ENCODE assay signal across 29 cellular contexts in the genomic region with DNA sequence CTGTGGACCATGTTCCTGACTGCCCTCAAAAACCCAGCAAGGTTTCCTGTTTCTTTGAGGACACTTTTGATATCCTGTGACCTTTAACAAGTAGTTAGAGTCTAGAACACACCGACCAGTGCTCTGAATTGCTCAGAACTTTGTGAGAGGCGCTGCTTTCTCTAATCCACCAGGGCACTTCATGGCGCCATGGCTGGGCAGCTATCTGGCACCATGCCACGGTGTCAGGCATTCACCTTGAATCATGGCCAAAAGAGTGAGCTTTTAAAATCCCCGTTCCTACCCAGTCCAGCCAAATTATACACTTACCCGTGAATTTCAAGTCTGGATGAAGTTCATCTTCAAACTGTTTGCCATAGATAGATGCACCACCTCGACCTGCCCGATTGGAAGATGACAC. TPM values are rescaled to one million over a fixed set of nuclear protein-coding genes. Genes with fewer than 3 reads are reported as not detected.
A peak's percentile ranks its signal among the peaks of the same experiment; 100 is the strongest.
DNase-seq lines count a peak whose midpoint lies in the region; ATAC-seq and TF ChIP-seq lines count a peak whose summit lies in the region.
"Had no signal": no experiment of that assay in that cellular context is flagged by ENCODE, and none has a peak within 500 bp of the region (broad histone marks: within the 10 kb centered on the region; RNA-seq: fewer than 3 reads in every experiment).

No MANE protein-coding gene starts in this region.

- DNase-seq in Right ventricle myocardium superior (no peak), cardiac septum (ENCODE audit: low spot score) (no peak), SK-N-MC (ENCODE audit: low read depth, low spot score) (no peak), left ventricle myocardium inferior (peak; percentile 46), UCSD-AML1 (lab: John Stamatoyannopoulos, UW; ENCODE audit: unreplicated experiment) (no peak), NCI-H526 treated with DMSO at 0.1 percent for 48 hours (lab: John Stamatoyannopoulos, UW) (no peak)
- no peak for DNase-seq in CD4-positive, alpha-beta T cell
- DNase-seq: activated CD4-positive, alpha-beta memory T cell treated with anti-CD3 and anti-CD28 coated beads, Interleukin-2, amount 10 ng/mL, durations not matched to agents 7 days and 5 days; AML-193; anterior cingulate cortex; caudate nucleus; cortex of kidney; DMS53; esophagus squamous epithelium; GDM1; hippocampal formation; left lung; naive B cell; NCI-H510A treated with DMSO at 0.1 percent for 48 hours; psoas muscle; SJCRH30; stimulated activated naive CD8-positive, alpha-beta T cell treated with anti-CD3 and anti-CD28 coated beads, Interleukin-15, Interleukin-2, amounts not matched to agents 100 U/mL and 50 U/mL, for 24 hours; T-helper 1 cell had no signal

- CTCF ChIA-PET in CD4-positive, alpha-beta T cell (lab: Charles Lee): interaction anchor here (1.2 kb wide), 1 partner anchor 25 kb away, joined by 3 read pairs; no protein-coding TSS in a partner anchor

- H3K27ac Mint-ChIP-seq in CD4-positive, alpha-beta T cell: no peak overlapping the region
- H3K27ac Mint-ChIP-seq: activated CD4-positive, alpha-beta memory T cell treated with anti-CD3 and anti-CD28 coated beads, Interleukin-2, amount 10 ng/mL, durations not matched to agents 7 days and 5 days; activated naive CD4-positive, alpha-beta T cell treated with anti-CD3 and anti-CD28 coated beads, Interleukin-2, amount 50 U/mL, for 24 hours; activated T-helper 17 cell treated with anti-CD3 and anti-CD28 coated beads, Interleukin-2, amount 50 U/mL, for 72 hours had no signal

- H3K36me3 ChIP-seq in SK-N-MC (ENCODE audit: insufficient read depth, low read length) (peaks cover 59% of the 10 kb centered on the region), left ventricle myocardium inferior (peaks cover 13% of the 10 kb centered on the region)

- H3K4me3 Mint-ChIP-seq in CD4-positive, alpha-beta T cell: no peak overlapping the region
- H3K4me3 Mint-ChIP-seq: activated CD4-positive, alpha-beta memory T cell treated with anti-CD3 and anti-CD28 coated beads, Interleukin-2, amount 10 ng/mL, durations not matched to agents 7 days and 5 days; activated naive CD4-positive, alpha-beta T cell treated with anti-CD3 and anti-CD28 coated beads, Interleukin-2, amount 50 U/mL, for 24 hours; activated T-helper 17 cell treated with anti-CD3 and anti-CD28 coated beads, Interleukin-2, amount 50 U/mL, for 72 hours; naive B cell had no signal

- H3K4me3 ChIP-seq in SK-N-MC: no peak overlapping the region
- no peak overlapping the region for H3K4me3 ChIP-seq in left ventricle myocardium inferior
- H3K4me3 ChIP-seq: A549, esophagus squamous epithelium, left lung, psoas muscle, SJCRH30, thoracic aorta had no signal

- H3K9ac ChIP-seq in SK-N-MC (ENCODE audit: insufficient read length): peak overlapping the region; percentile 12

- ATAC-seq in Right ventricle myocardium superior (ENCODE audit: poor library complexity): peak; percentile 9
- no peak for ATAC-seq in HG02884 (IDR thresholded peaks at IDR 0.05; ENCODE audit: unreplicated experiment)
- ATAC-seq in CD4-positive, alpha-beta T cell (ENCODE audit: poor library complexity): no peak
- ATAC-seq: A549; activated T-helper 17 cell treated with anti-CD3 and anti-CD28 coated beads, Interleukin-2, amount 50 U/mL, for 72 hours; left lung; psoas muscle; stimulated activated naive CD8-positive, alpha-beta T cell treated with anti-CD3 and anti-CD28 coated beads, Interleukin-15, Interleukin-2, amounts not matched to agents 100 U/mL and 50 U/mL, for 24 hours had no signal

- no peaks in the 10 kb centered on the region for H3K27me3 Mint-ChIP-seq in CD4-positive, alpha-beta T cell
- H3K27me3 Mint-ChIP-seq: activated CD4-positive, alpha-beta memory T cell treated with anti-CD3 and anti-CD28 coated beads, Interleukin-2, amount 10 ng/mL, durations not matched to agents 7 days and 5 days; activated naive CD4-positive, alpha-beta T cell treated with anti-CD3 and anti-CD28 coated beads, Interleukin-2, amount 50 U/mL, for 24 hours; activated T-helper 17 cell treated with anti-CD3 and anti-CD28 coated beads, Interleukin-2, amount 50 U/mL, for 72 hours; naive B cell had no signal

- H3K9me3 ChIP-seq in SK-N-MC (ENCODE audit: low read depth, low read length): no peaks in the 10 kb centered on the region
- no peaks in the 10 kb centered on the region for H3K9me3 ChIP-seq in left ventricle myocardium inferior (replicated peaks)
- H3K9me3 ChIP-seq in CD4-positive, alpha-beta T cell (ENCODE audit: control insufficient read depth, low read length): no peaks in the 10 kb centered on the region
- H3K9me3 ChIP-seq: A549, esophagus squamous epithelium, left lung, psoas muscle, SJCRH30, thoracic aorta had no signal

- no peaks in the 10 kb centered on the region for H3K9me3 Mint-ChIP-seq in CD4-positive, alpha-beta T cell
- H3K9me3 Mint-ChIP-seq: activated CD4-positive, alpha-beta memory T cell treated with anti-CD3 and anti-CD28 coated beads, Interleukin-2, amount 10 ng/mL, durations not matched to agents 7 days and 5 days; activated naive CD4-positive, alpha-beta T cell treated with anti-CD3 and anti-CD28 coated beads, Interleukin-2, amount 50 U/mL, for 24 hours; activated T-helper 17 cell treated with anti-CD3 and anti-CD28 coated beads, Interleukin-2, amount 50 U/mL, for 72 hours had no signal

- H3K4me1 Mint-ChIP-seq in CD4-positive, alpha-beta T cell (ENCODE audit: low read depth): no peaks in the 10 kb centered on the region
- H3K4me1 Mint-ChIP-seq: activated naive CD4-positive, alpha-beta T cell treated with anti-CD3 and anti-CD28 coated beads, Interleukin-2, amount 50 U/mL, for 24 hours had no signal

- peaks cover 73% of the 10 kb centered on the region for H3K36me3 Mint-ChIP-seq in CD4-positive, alpha-beta T cell (ENCODE audit: low read depth)

- POLR2A ChIA-PET in CD4-positive, alpha-beta T cell (lab: Charles Lee): no interaction called here

- H3K4me1 ChIP-seq in left ventricle myocardium inferior: peaks cover 90% of the 10 kb centered on the region
- H3K4me1 ChIP-seq: A549 had no signal

- TF ChIP-seq CTCF in left ventricle myocardium inferior (IDR thresholded peaks at IDR 0.05; ENCODE audit: borderline replicate concordance): peak; percentile 13
- no peak for TF ChIP-seq CTCF in CD4-positive, alpha-beta T cell (IDR thresholded peaks at IDR 0.05)

- H3K27ac ChIP-seq in SK-N-MC (no peak overlapping the region), left ventricle myocardium inferior (replicated peaks) (peak overlapping the region; percentile 74)
- H3K27ac ChIP-seq in CD4-positive, alpha-beta T cell (ENCODE audit: low read depth, low read length): no peak overlapping the region
- H3K27ac ChIP-seq: A549, esophagus squamous epithelium, left lung, psoas muscle, SJCRH30, thoracic aorta had no signal

- no peaks in the 10 kb centered on the region for H3K27me3 ChIP-seq in left ventricle myocardium inferior (ENCODE audit: low read depth)
- H3K27me3 ChIP-seq in CD4-positive, alpha-beta T cell (ENCODE audit: control insufficient read depth, insufficient read depth, low read length): no peaks in the 10 kb centered on the region
- H3K27me3 ChIP-seq: esophagus squamous epithelium, left lung, SJCRH30 had no signal

- intact Hi-C loops in Right ventricle myocardium superior (cut with DNase I) (loop anchor here (10.0 kb wide), 1 partner anchor 251 kb away; no protein-coding TSS in a partner anchor), cardiac septum (cut with DNase I) (no loop called here), left ventricle myocardium inferior (cut with micrococcal nuclease) (no loop called here)
- intact Hi-C loops in CD4-positive, alpha-beta T cell (cut with DNase I, micrococcal nuclease): no loop called here

RNA-seq across cellular contexts. Expression of gene CPNE5, which starts 17.0 kb away (rescaled TPM):
- total RNA-seq in Right ventricle myocardium superior: 10.0 TPM
- total RNA-seq in cardiac septum: 6.7 TPM
- 26.5 TPM for total RNA-seq in left ventricle myocardium inferior
- total RNA-seq in CD4-positive, alpha-beta T cell: under 1 TPM; 0.19 to 0.28 TPM
- total RNA-seq: MCF 10A had no signal

RNA-seq across cellular contexts. Expression of gene PPIL1, which starts 18.3 kb away (rescaled TPM):
- 65.2 TPM for total RNA-seq in Right ventricle myocardium superior
- total RNA-seq in cardiac septum: 24.9 TPM
- 69.1 TPM for total RNA-seq in left ventricle myocardium inferior
- total RNA-seq in CD4-positive, alpha-beta T cell: 1 to 10 TPM; 1.8 to 2.2 TPM

RNA-seq across cellular contexts. Expression of gene C6orf89, which starts 29.5 kb away (rescaled TPM):
- total RNA-seq in Right ventricle myocardium superior: 73.2 TPM
- total RNA-seq in cardiac septum: 49.2 TPM
- 76.4 TPM for total RNA-seq in left ventricle myocardium inferior
- total RNA-seq in CD4-positive, alpha-beta T cell: 10 to 100 TPM; 23.7 to 24.0 TPM
